In genomic region chr2:178527592-178527991, GRCh38 we compare ENCODE assay signal across 1 cellular context.
TF ChIP-seq lines count a peak whose summit lies in the region.

No MANE protein-coding gene starts in this region.

TF ChIP-seq in K562, 482 proteins besides CTCF, POLR2A, EP300 and RAD21 (continued from another document):
- TF ChIP-seq IRF1 (CRISPR knock-in tag; IDR thresholded peaks at IDR 0.05; ENCODE audit: borderline replicate concordance) (no peak), ZNF197 (CRISPR knock-in tag; IDR thresholded peaks at IDR 0.05; ENCODE audit: low read depth) (no peak), ETV1 (tag; conservative IDR thresholded peaks at IDR 0.05; ENCODE audit: low read depth) (no peak), MEIS2 (IDR thresholded peaks at IDR 0.05; ENCODE audit: partially characterized antibody) (peak; percentile 45), ZNF316 (IDR thresholded peaks at IDR 0.05) (0 out of 2 replicates have a peak, but pooled peaks have one; percentile 13), CSDE1 (IDR thresholded peaks at IDR 0.05) (0 out of 4 replicates have a peak, but pooled peaks of 1 of the 2 experiments have one; percentile 9), MAFK (IDR thresholded peaks at IDR 0.05; ENCODE audit: low read length) (no peak), HNRNPH1 (optimal IDR thresholded peaks at IDR 0.05; ENCODE audit: low read depth, low read length) (no peak)
